Comparison of ENCODE assay signal across 8 cellular contexts in the genomic region with DNA sequence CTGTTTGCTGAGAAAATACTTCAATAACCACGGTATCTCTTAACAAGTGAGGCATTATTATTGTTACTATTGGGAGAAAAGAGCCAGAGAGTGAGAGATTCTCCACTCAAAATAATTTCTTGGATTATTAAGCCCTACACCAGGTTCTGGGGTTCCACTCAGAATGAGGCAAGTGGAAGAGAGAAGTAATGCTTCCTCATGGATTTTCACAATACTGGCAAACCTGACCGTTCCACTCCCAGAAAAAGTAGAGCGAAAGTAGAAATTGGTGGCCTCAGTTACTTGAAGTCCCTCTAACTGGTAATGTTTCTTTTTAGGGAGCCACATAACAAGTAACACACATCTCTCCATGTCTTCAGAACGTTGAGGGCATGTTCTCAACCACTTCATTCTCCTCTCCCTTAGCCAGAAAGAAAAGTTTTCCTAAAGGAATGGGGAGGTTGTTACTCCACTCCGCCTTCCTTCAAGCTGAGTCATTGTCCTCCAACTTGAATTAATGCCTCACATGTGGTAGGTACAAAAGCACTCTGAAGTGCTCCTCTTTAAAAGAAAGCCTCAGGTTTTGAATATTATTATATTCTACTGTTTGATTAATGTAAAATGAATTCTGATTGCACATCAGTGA. TPM values are rescaled to one million over a fixed set of nuclear protein-coding genes. Genes with fewer than 3 reads are reported as not detected.
DNase-seq lines count a peak whose midpoint lies in the region; ATAC-seq, FAIRE-seq and TF ChIP-seq lines count a peak whose summit lies in the region.

No MANE protein-coding gene starts in this region.

- no peak for FAIRE-seq in astrocyte (lab: Jason Lieb, UNC)

- H3K4me3 Mint-ChIP-seq in astrocyte (ENCODE audit: unreplicated experiment) = peak overlapping the region; percentile 97

- peaks cover 22% of the 10 kb centered on the region for H4K20me1 ChIP-seq in astrocyte (ENCODE audit: insufficient read depth, low read length)

- no peaks in the 10 kb centered on the region for H3K27me3 Mint-ChIP-seq in astrocyte (ENCODE audit: low read depth, unreplicated experiment)

- H3K4me3 ChIP-seq in astrocyte (ENCODE audit: insufficient read depth, low read depth, low read length) = peak overlapping the region; percentile 72
- peak overlapping the region; percentile 61 for H3K4me3 ChIP-seq in lower lobe of right lung

- H3K27ac Mint-ChIP-seq in astrocyte (ENCODE audit: unreplicated experiment) = peak overlapping the region; percentile 85

- H3K4me1 ChIP-seq in astrocyte (ENCODE audit: insufficient read depth, low read length) = peaks cover 14% of the 10 kb centered on the region
- peaks cover 17% of the 10 kb centered on the region for H3K4me1 ChIP-seq in lower lobe of right lung

- H3K9me3 ChIP-seq in astrocyte (ENCODE audit: insufficient read depth, low read depth, low read length) (no peaks in the 10 kb centered on the region), lower lobe of right lung (no peaks in the 10 kb centered on the region)

- peaks cover 3% of the 10 kb centered on the region for H3K36me3 Mint-ChIP-seq in astrocyte (ENCODE audit: low read depth, unreplicated experiment)

- H3K4me2 ChIP-seq in astrocyte (ENCODE audit: low read length) = peak overlapping the region; percentile 88

- TF ChIP-seq CTCF in astrocyte (IDR thresholded peaks at IDR 0.05; ENCODE audit: insufficient read depth, low read depth, low read length) (no peak), lower lobe of right lung (IDR thresholded peaks at IDR 0.05) (no peak)

- in situ Hi-C loops in KBM-7 (cut with MboI; ENCODE audit: low pct_unique_long_range_greater_than_20kb, low sequenced_read_pairs) = no loop called here

- H3K36me3 ChIP-seq in astrocyte (ENCODE audit: insufficient read depth, low read length) (peaks cover 4% of the 10 kb centered on the region), lower lobe of right lung (no peaks in the 10 kb centered on the region)

- H3K9me3 Mint-ChIP-seq in astrocyte (ENCODE audit: unreplicated experiment) = no peaks in the 10 kb centered on the region

- H3K9ac ChIP-seq in astrocyte (ENCODE audit: low read length) = peak overlapping the region; percentile 92

- no peaks in the 10 kb centered on the region for H3K27me3 ChIP-seq in astrocyte (ENCODE audit: insufficient read depth, low read length)
- no peaks in the 10 kb centered on the region for H3K27me3 ChIP-seq in lower lobe of right lung (ENCODE audit: low read depth)

- intact Hi-C loops in lower lobe of right lung (cut with DNase I) = no loop called here

- peaks cover 18% of the 10 kb centered on the region for H3K4me1 Mint-ChIP-seq in astrocyte (ENCODE audit: low read depth, unreplicated experiment)

- no peak overlapping the region for H2AFZ ChIP-seq in astrocyte (ENCODE audit: low read depth, low read length)

- H3K79me2 ChIP-seq in astrocyte (ENCODE audit: insufficient read depth, low read length) = peaks cover 66% of the 10 kb centered on the region

- peak in 1 of 2 donors; percentile 23 for ATAC-seq in lower lobe of right lung

- peak; percentile 12 for DNase-seq in DMS53 treated with DMSO at 0.1 percent for 48 hours (lab: John Stamatoyannopoulos, UW; ENCODE audit: unreplicated experiment)
- DNase-seq in KBM-7 = peak; percentile 49
- DNase-seq in astrocyte (ENCODE audit: low read depth) = peak; percentile 82
- DNase-seq in lower lobe of right lung = no peak
- DNase-seq in central memory CD4-positive, alpha-beta T cell = no peak
- no peak for DNase-seq in SKM-1 treated with dmso at 0.1 percent for 144 hours (lab: John Stamatoyannopoulos, UW; ENCODE audit: unreplicated experiment)
- no peak for DNase-seq in cerebellar nuclear complex (lab: John Stamatoyannopoulos, UW)
- DNase-seq in NCI-H2196 (lab: John Stamatoyannopoulos, UW; ENCODE audit: unreplicated experiment) = no peak

- H3K27ac ChIP-seq in astrocyte (ENCODE audit: low read depth, low read length) (peak overlapping the region; percentile 61), lower lobe of right lung (peak overlapping the region; percentile 16)

RNA-seq across cellular contexts. Expression of a gene that starts 1.9 kb away (rescaled TPM):
- total RNA-seq in astrocyte (8.9 and 9.7 TPM in 2 replicates), lower lobe of right lung (5.1 TPM)

RNA-seq across cellular contexts. Expression of a gene that starts 48.1 kb away (rescaled TPM):
- total RNA-seq in astrocyte (21.4 and 22.3 TPM in 2 replicates), lower lobe of right lung (11.3 TPM)

Comparison
In these comparisons a context has a peak if more than half of its experiments do, and no peak if none do; other contexts are left out.
1. DNase-seq: peak in DMS53 treated with DMSO at 0.1 percent for 48 hours (single experiment), KBM-7 (single experiment) and astrocyte (single experiment); none in lower lobe of right lung (single experiment), central memory CD4-positive, alpha-beta T cell (single experiment), SKM-1 treated with dmso at 0.1 percent for 144 hours (single experiment), cerebellar nuclear complex (0 of 2) and NCI-H2196 (single experiment).